1 cellular context compared by ENCODE assay signal in genomic region chr6:168035098-168035660, GRCh38.
TF ChIP-seq lines count a peak whose summit lies in the region.

No MANE protein-coding gene starts in this region.

TF ChIP-seq in HEK293, 187 proteins besides CTCF, POLR2A, EP300 and RAD21 (continued from another document):
- TF ChIP-seq, protein P1, sequence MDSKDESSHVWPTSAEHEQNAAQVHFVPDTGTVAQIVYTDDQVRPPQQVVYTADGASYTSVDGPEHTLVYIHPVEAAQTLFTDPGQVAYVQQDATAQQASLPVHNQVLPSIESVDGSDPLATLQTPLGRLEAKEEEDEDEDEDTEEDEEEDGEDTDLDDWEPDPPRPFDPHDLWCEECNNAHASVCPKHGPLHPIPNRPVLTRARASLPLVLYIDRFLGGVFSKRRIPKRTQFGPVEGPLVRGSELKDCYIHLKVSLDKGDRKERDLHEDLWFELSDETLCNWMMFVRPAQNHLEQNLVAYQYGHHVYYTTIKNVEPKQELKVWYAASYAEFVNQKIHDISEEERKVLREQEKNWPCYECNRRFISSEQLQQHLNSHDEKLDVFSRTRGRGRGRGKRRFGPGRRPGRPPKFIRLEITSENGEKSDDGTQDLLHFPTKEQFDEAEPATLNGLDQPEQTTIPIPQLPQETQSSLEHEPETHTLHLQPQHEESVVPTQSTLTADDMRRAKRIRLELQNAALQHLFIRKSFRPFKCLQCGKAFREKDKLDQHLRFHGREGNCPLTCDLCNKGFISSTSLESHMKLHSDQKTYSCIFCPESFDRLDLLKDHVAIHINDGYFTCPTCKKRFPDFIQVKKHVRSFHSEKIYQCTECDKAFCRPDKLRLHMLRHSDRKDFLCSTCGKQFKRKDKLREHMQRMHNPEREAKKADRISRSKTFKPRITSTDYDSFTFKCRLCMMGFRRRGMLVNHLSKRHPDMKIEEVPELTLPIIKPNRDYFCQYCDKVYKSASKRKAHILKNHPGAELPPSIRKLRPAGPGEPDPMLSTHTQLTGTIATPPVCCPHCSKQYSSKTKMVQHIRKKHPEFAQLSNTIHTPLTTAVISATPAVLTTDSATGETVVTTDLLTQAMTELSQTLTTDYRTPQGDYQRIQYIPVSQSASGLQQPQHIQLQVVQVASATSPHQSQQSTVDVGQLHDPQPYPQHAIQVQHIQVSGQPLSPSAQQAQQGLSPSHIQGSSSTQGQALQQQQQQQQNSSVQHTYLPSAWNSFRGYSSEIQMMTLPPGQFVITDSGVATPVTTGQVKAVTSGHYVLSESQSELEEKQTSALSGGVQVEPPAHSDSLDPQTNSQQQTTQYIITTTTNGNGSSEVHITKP (tag by site-specific recombination; IDR thresholded peaks at IDR 0.05): peak; percentile 83
- 0 out of 2 replicates have a peak, but pooled peaks have one; percentile 4 for TF ChIP-seq ZNF768 (tag by site-specific recombination; IDR thresholded peaks at IDR 0.05)
- no peak for TF ChIP-seq BCL6B (tag by site-specific recombination; IDR thresholded peaks at IDR 0.05)
- no peak for TF ChIP-seq ZNF670 (tag by site-specific recombination; IDR thresholded peaks at IDR 0.05; ENCODE audit: low read depth)
- TF ChIP-seq RBAK (tag by site-specific recombination; IDR thresholded peaks at IDR 0.05): no peak
- no peak for TF ChIP-seq ZNF140 (tag by site-specific recombination; IDR thresholded peaks at IDR 0.05)
- TF ChIP-seq ZNF48 (tag by site-specific recombination; IDR thresholded peaks at IDR 0.05): no peak
- TF ChIP-seq ZNF121 (tag by site-specific recombination; IDR thresholded peaks at IDR 0.05): no peak
- TF ChIP-seq ZFP41 (tag by site-specific recombination; IDR thresholded peaks at IDR 0.05; ENCODE audit: borderline replicate concordance): no peak
- no peak for TF ChIP-seq TCF7L2 (IDR thresholded peaks at IDR 0.05; ENCODE audit: borderline replicate concordance, low read depth, low read length)
- TF ChIP-seq ZNF660 (tag by site-specific recombination; IDR thresholded peaks at IDR 0.05): no peak
- TF ChIP-seq ZBTB7A (tag by site-specific recombination; IDR thresholded peaks at IDR 0.05; ENCODE audit: low read depth): no peak
- TF ChIP-seq ZNF335 (tag by site-specific recombination; conservative IDR thresholded peaks at IDR 0.05): no peak; the same call in 1 of the 2 replicates
- TF ChIP-seq YY1 (tag by site-specific recombination; IDR thresholded peaks at IDR 0.05): no peak
- no peak for TF ChIP-seq ZNF10 (tag by site-specific recombination; IDR thresholded peaks at IDR 0.05)
- no peak for TF ChIP-seq ZNF24 (tag by site-specific recombination; IDR thresholded peaks at IDR 0.05)
- no peak for TF ChIP-seq SCRT1 (tag by site-specific recombination; IDR thresholded peaks at IDR 0.05; ENCODE audit: borderline replicate concordance)
- peak; percentile 87 for TF ChIP-seq HOXC10 (CRISPR knock-in tag; IDR thresholded peaks at IDR 0.05)
- TF ChIP-seq ZFP69B (tag by site-specific recombination; IDR thresholded peaks at IDR 0.05): no peak
- TF ChIP-seq GLIS2 (tag by site-specific recombination; IDR thresholded peaks at IDR 0.05): no peak; the same call in 1 of the 2 replicates
- TF ChIP-seq EGR2 (tag by site-specific recombination; IDR thresholded peaks at IDR 0.05; ENCODE audit: low read depth): no peak
- TF ChIP-seq ZNF555 (tag by site-specific recombination; conservative IDR thresholded peaks at IDR 0.05): no peak
- TF ChIP-seq KLF1 (tag by site-specific recombination; IDR thresholded peaks at IDR 0.05): no peak
- TF ChIP-seq ZNF707 (tag by site-specific recombination; IDR thresholded peaks at IDR 0.05): no peak
- no peak for TF ChIP-seq ZNF391 (tag by site-specific recombination; IDR thresholded peaks at IDR 0.05; ENCODE audit: borderline replicate concordance, low read depth)
- TF ChIP-seq OSR2 (tag by site-specific recombination; IDR thresholded peaks at IDR 0.05): peak; percentile 24; the same call in 1 of the 2 replicates
- TF ChIP-seq ZBTB17 (tag by site-specific recombination; IDR thresholded peaks at IDR 0.05): peak; percentile 61; the same call in 1 of the 2 replicates
- no peak for TF ChIP-seq ZNF514 (tag by site-specific recombination; IDR thresholded peaks at IDR 0.05)
- TF ChIP-seq BCL11A (tag by site-specific recombination; IDR thresholded peaks at IDR 0.05; ENCODE audit: low read depth): no peak
- no peak for TF ChIP-seq ZNF529 (tag by site-specific recombination; IDR thresholded peaks at IDR 0.05; ENCODE audit: insufficient replicate concordance)
- TF ChIP-seq ZNF184 (tag by site-specific recombination; IDR thresholded peaks at IDR 0.05): no peak
- no peak for TF ChIP-seq ZXDB (tag by site-specific recombination; IDR thresholded peaks at IDR 0.05)
- TF ChIP-seq MZF1 (tag by site-specific recombination; IDR thresholded peaks at IDR 0.05; ENCODE audit: borderline replicate concordance): peak; percentile 77
- TF ChIP-seq ZNF585B (tag by site-specific recombination; IDR thresholded peaks at IDR 0.05): no peak
- TF ChIP-seq, protein P2, sequence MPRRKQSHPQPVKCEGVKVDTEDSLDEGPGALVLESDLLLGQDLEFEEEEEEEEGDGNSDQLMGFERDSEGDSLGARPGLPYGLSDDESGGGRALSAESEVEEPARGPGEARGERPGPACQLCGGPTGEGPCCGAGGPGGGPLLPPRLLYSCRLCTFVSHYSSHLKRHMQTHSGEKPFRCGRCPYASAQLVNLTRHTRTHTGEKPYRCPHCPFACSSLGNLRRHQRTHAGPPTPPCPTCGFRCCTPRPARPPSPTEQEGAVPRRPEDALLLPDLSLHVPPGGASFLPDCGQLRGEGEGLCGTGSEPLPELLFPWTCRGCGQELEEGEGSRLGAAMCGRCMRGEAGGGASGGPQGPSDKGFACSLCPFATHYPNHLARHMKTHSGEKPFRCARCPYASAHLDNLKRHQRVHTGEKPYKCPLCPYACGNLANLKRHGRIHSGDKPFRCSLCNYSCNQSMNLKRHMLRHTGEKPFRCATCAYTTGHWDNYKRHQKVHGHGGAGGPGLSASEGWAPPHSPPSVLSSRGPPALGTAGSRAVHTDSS (tag by site-specific recombination; IDR thresholded peaks at IDR 0.05): no peak
- TF ChIP-seq ZNF202 (tag by site-specific recombination; IDR thresholded peaks at IDR 0.05; ENCODE audit: borderline replicate concordance): no peak
- TF ChIP-seq ZNF837 (tag by site-specific recombination; IDR thresholded peaks at IDR 0.05): no peak
- no peak for TF ChIP-seq ZNF133 (tag by site-specific recombination; IDR thresholded peaks at IDR 0.05)
- TF ChIP-seq ZNF292 (tag by site-specific recombination; IDR thresholded peaks at IDR 0.05; ENCODE audit: borderline replicate concordance, low read depth): no peak
- TF ChIP-seq, protein P3, sequence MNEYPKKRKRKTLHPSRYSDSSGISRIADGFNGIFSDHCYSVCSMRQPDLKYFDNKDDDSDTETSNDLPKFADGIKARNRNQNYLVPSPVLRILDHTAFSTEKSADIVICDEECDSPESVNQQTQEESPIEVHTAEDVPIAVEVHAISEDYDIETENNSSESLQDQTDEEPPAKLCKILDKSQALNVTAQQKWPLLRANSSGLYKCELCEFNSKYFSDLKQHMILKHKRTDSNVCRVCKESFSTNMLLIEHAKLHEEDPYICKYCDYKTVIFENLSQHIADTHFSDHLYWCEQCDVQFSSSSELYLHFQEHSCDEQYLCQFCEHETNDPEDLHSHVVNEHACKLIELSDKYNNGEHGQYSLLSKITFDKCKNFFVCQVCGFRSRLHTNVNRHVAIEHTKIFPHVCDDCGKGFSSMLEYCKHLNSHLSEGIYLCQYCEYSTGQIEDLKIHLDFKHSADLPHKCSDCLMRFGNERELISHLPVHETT (tag by site-specific recombination; IDR thresholded peaks at IDR 0.05): no peak
- TF ChIP-seq ZNF16 (tag by site-specific recombination; IDR thresholded peaks at IDR 0.05; ENCODE audit: low read depth): no peak
